ENCODE assay signal across 16 cellular contexts in the genomic region with DNA sequence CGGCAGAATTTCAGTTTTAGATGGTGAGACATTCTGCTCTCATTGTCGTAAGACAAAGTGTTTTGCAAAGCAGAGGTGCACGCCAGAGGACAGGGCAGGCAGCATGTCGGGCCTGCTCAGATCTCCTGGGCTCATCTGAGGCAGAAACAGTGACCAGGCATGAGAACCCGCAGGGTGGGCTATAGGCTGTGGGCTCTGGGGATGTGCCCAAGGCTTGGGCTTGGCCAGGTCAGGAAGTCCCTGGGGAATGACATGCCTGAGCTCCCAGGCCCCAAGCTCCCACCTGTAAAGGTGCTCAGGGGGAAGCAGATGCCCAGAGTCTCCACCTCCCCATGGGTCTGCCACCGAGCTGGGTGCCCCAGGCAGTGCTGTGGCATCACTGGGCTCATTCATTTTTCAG. TPM values are rescaled to one million over a fixed set of nuclear protein-coding genes. Genes with fewer than 3 reads are reported as not detected.
"Had no signal": no experiment of that assay in that cellular context is flagged by ENCODE, and none has a peak within 500 bp of the region (broad histone marks: within the 10 kb centered on the region; RNA-seq: fewer than 3 reads in every experiment).

No MANE protein-coding gene starts in this region.

- H3K4me1 ChIP-seq: SJSA1 had no signal

- H3K36me3 ChIP-seq: MG63, SJSA1 had no signal

- H3K9me3 ChIP-seq: MG63, SJSA1 had no signal

- H3K27me3 ChIP-seq: MG63 had no signal

- ATAC-seq: HepG2, Panc1, PC-3 had no signal

- H3K4me3 ChIP-seq: MG63, SJSA1, SK-N-MC had no signal

- H3K27ac ChIP-seq: RWPE1, SJSA1, SK-N-MC had no signal

- DNase-seq: IMR-90; Karpas-422; KG1; MG63; NCI-H1694; NCI-H2227 treated with DMSO at 0.1 percent for 48 hours; NCI-H524; NK-92 treated with Interleukin-12 subunit alpha and Interleukin-12 subunit beta, amount 100 ng/mL, for 24 hours; PC-3; SIG-M5 had no signal

RNA-seq across cellular contexts. Expression of a gene that starts 35.3 kb away (rescaled TPM):
- total RNA-seq: OCI-LY7 had no signal
